ENCODE assay signal across 1 cellular context in the genomic region with DNA sequence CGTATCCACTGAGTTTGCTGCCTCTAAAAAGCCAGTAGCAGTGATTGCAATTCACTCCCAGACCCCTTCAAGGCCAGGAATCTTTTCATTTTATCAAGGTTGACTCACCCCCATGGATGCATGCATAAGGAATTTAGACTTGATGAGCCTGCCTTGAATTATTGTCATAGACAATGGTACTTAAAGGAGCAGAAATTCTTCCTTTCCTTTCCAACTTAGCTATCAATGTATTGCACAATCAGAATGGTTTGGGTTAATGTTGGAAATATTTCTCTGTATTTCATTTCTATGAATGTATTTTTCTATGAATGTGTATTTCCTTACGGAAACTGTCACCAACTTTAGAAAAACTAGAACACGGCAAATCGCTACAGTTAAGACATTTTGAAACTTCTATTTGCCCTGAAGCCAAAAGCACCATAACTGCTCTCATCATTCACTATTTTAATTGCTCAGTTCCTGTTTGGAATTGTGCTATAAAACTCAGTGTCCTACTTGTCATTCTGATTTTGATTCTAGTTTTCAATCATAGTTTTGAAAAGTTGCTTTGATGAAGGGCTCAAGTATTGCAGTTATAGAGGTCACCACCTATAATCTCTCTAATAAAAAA.
TF ChIP-seq lines count a peak whose summit lies in the region.

No MANE protein-coding gene starts in this region.

TF ChIP-seq in IMR-90, 13 proteins besides CTCF, POLR2A, EP300 and RAD21:
- TF ChIP-seq MAFK (IDR thresholded peaks at IDR 0.05; ENCODE audit: low read depth, low read length) (no peak), CEBPB (IDR thresholded peaks at IDR 0.05; ENCODE audit: low read depth, low read length) (peak; percentile 99), FOS (IDR thresholded peaks at IDR 0.05; ENCODE audit: low read depth, low read length) (peak; percentile 39; the same call in 1 of the 2 replicates)
